27 cellular contexts compared by ENCODE assay signal in the genomic region with DNA sequence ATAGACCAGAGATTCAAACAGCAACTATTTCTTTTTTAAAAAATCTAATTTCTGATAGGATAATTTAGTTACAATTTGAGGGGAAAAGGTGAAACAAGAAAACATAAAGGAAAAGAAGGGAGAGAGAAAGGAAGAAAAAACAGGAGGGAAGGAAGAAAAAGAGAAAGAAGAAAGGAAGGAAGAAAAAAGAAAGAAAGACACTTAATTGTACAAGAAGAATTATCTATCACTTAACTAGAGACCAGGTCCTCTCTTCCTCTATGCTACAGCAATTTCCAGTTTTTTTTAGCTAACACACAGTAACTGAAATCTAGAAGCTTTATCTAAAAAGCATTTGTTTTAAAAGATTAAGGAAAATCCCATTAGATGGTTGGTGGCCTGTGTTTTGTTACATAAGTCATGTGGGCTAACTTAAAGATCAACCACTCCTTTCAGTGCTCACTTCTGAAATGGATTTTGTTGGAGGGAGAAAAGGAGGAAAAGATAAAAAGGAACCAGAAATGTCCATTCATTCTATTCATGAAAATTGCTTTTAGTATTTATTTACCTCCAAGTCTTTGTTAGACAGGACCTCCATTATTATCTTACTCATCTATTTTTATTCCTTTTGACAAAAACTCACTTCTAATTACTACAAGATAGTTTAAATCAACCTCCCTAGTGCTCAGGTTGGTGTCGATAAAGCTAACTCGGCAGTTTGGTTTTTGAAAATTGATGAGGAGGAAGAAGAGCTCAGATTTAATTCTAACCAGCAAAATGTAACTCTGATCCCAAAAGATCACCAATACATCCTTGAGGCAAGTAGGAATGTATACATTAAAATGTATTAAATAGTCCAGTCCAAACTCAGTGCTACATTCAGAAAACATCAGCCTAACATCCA.
"Had no signal": no experiment of that assay in that cellular context is flagged by ENCODE, and none has a peak within 500 bp of the region (broad histone marks: within the 10 kb centered on the region; RNA-seq: fewer than 3 reads in every experiment).

No MANE protein-coding gene starts in this region.

- ATAC-seq: activated T-cell treated with anti-CD3 and anti-CD28 coated beads, Interleukin-2, amount 50 U/mL, for 72 hours; body of pancreas; effector memory CD8-positive, alpha-beta T cell; gastroesophageal sphincter; natural killer cell; sciatic nerve; stimulated activated memory B cell treated with anti-CD40 and anti-IgM and Interleukin-4, amounts not matched to agents 10 μg/mL and 1 μg/mL and 100 μg/mL, for 72 hours; upper lobe of right lung had no signal

- H3K9me3 ChIP-seq: body of pancreas, gastroesophageal sphincter, suprapubic skin, tibial artery, upper lobe of right lung had no signal

- H3K4me3 ChIP-seq: body of pancreas, cardiac muscle cell, coronary artery, gastroesophageal sphincter, skin epidermis, suprapubic skin, tibial artery, upper lobe of right lung had no signal

- DNase-seq: activated CD4-positive, alpha-beta T cell treated with anti-CD3 and anti-CD28 coated beads for 4 hours; activated CD4-positive, alpha-beta T cell treated with anti-CD3 and anti-CD28 coated beads, Interleukin-2, amount 50 U/mL, for 4 hours; activated effector memory CD4-positive, alpha-beta T cell treated with Interleukin-2 at 50 U/mL for 16 hours; activated naive CD4-positive, alpha-beta T cell treated with Interleukin-2 at 50 U/mL for 16 hours; activated T-cell treated with anti-CD3 and anti-CD28 coated beads for 4 hours; activated T-cell treated with anti-CD3 and anti-CD28 coated beads, Interleukin-2, amount 50 U/mL, for 72 hours; anterior cingulate cortex; body of pancreas; cerebellar nuclear complex; effector memory CD8-positive, alpha-beta T cell; erythroblast; hypothalamus; natural killer cell; stimulated activated CD4-positive, alpha-beta T cell treated with anti-CD3 and anti-CD28 coated beads, Interleukin-1b, Interleukin-23, amount 100 ng/mL, for 48 hours; stimulated activated CD4-positive, alpha-beta T cell treated with anti-CD3 and anti-CD28 coated beads, Interleukin-4, amount 100 ng/mL, for 4 hours; stimulated activated CD8-positive, alpha-beta memory T cell treated with anti-CD3 and anti-CD28 coated beads, Interleukin-4, amount 100 ng/mL, for 48 hours; T-helper 9 cell; tibial artery; upper lobe of right lung had no signal

- H3K36me3 ChIP-seq: cardiac muscle cell, gastroesophageal sphincter, suprapubic skin, tibial artery, upper lobe of right lung had no signal

- H3K27me3 ChIP-seq: body of pancreas, cardiac muscle cell, gastroesophageal sphincter, suprapubic skin, tibial artery, upper lobe of right lung had no signal

- H3K4me1 ChIP-seq: body of pancreas, upper lobe of right lung had no signal

- H3K27ac ChIP-seq: body of pancreas, cardiac muscle cell, coronary artery, gastroesophageal sphincter, skin epidermis, suprapubic skin, tibial artery, upper lobe of right lung, VCaP had no signal
